In genomic region chr10:28481968-28482367, GRCh38 we compare ENCODE assay signal across 3 cellular contexts.
A peak's percentile ranks its signal among the peaks of the same experiment; 100 is the strongest.
TF ChIP-seq lines count a peak whose summit lies in the region.

No MANE protein-coding gene starts in this region.

TF ChIP-seq in HepG2, 621 proteins besides CTCF, POLR2A, EP300 and RAD21:
- TF ChIP-seq GATAD2A (CRISPR knock-in tag; IDR thresholded peaks at IDR 0.05) (no peak), ZNF12 (CRISPR knock-in tag; IDR thresholded peaks at IDR 0.05) (peak; percentile 83)

TF ChIP-seq in K562, 482 proteins besides CTCF, POLR2A, EP300 and RAD21:
- peak; percentile 88 for TF ChIP-seq ZNF12 (CRISPR knock-in tag; IDR thresholded peaks at IDR 0.05)
- TF ChIP-seq KLF13 (tag; IDR thresholded peaks at IDR 0.05; ENCODE audit: borderline replicate concordance, low read depth), result no peak

TF ChIP-seq in H1, 55 proteins besides CTCF, POLR2A, EP300 and RAD21:
- TF ChIP-seq HDAC2 (IDR thresholded peaks at IDR 0.05; ENCODE audit: borderline replicate concordance in 1 of 2, low read depth in 2 of 2, low read length in 2 of 2) (no peak), SP2 (IDR thresholded peaks at IDR 0.05; ENCODE audit: low read length) (no peak), NANOG (IDR thresholded peaks at IDR 0.05; ENCODE audit: insufficient read depth, low read depth, low read length, poor library complexity, severe bottlenecking) (no peak), ASH2L (IDR thresholded peaks at IDR 0.05; ENCODE audit: low read length) (no peak), SP1 (IDR thresholded peaks at IDR 0.05; ENCODE audit: low read depth, low read length) (no peak), BCL11A (IDR thresholded peaks at IDR 0.05; ENCODE audit: low read depth in 2 of 2, low read length in 2 of 2) (no peak), TAF1 (IDR thresholded peaks at IDR 0.05; ENCODE audit: low read depth, low read length) (no peak), SIRT6 (IDR thresholded peaks at IDR 0.05; ENCODE audit: low read length) (no peak)
